ENCODE assay signal across 23 cellular contexts in the genomic region with DNA sequence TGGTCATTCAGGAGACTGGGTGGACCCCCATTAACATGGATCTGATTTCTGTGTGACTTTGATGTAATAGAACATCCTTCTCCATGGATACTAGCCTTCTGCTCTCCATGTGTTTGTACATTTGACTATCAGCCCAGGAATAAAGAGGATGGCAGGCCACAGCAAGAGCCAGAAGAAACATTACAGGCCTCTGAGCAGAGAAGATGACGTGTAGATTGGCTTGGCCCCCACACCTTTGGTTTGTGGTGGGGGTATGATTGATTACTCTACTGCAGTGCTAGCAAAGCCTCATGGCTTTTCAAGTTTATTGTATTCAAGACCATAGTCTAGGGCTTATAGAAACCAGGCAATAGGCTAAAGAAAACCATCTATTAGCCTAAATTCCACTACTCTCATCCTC.
"Had no signal": no experiment of that assay in that cellular context is flagged by ENCODE, and none has a peak within 500 bp of the region (broad histone marks: within the 10 kb centered on the region; RNA-seq: fewer than 3 reads in every experiment).

No MANE protein-coding gene starts in this region.

- H3K4me3 ChIP-seq: breast epithelium, esophagus squamous epithelium, skin epidermis, testis, upper lobe of left lung had no signal

- H3K4me1 ChIP-seq: breast epithelium, esophagus squamous epithelium, testis, upper lobe of left lung had no signal

- DNase-seq: activated CD4-positive, CD25-positive, alpha-beta regulatory T cell treated with anti-CD3 and anti-CD28 coated beads, Interleukin-2, amount 50 U/mL, for 72 hours; activated effector memory CD4-positive, alpha-beta T cell treated with Interleukin-2 at 50 U/mL for 16 hours; activated naive CD4-positive, alpha-beta T cell treated with anti-CD3 and anti-CD28 coated beads, Interleukin-2, amount 50 U/mL, for 16 hours; amniotic stem cell; cerebellar nuclear complex; effector CD8-positive, alpha-beta T cell; esophagus squamous epithelium; foreskin keratinocyte; head of caudate nucleus; immature natural killer cell; mesenchymal stem cell; natural killer cell; occipital lobe; right cardiac atrium; stimulated activated CD4-positive, alpha-beta T cell treated with anti-CD3 and anti-CD28 coated beads, Interleukin-4, amount 100 ng/mL, for 24 hours; stimulated activated naive CD4-positive, alpha-beta T cell treated with Interleukin-2 at 50 U/mL for 16 hours; T-helper 9 cell; testis; upper lobe of left lung had no signal

- H3K36me3 Mint-ChIP-seq: immature natural killer cell, natural killer cell had no signal

- H3K27ac Mint-ChIP-seq: natural killer cell, progenitor cell of endocrine pancreas had no signal

- H3K9me3 ChIP-seq: breast epithelium, esophagus squamous epithelium, testis, upper lobe of left lung had no signal

- H3K27me3 Mint-ChIP-seq: progenitor cell of endocrine pancreas had no signal

- ATAC-seq: foreskin keratinocyte, natural killer cell, right cardiac atrium had no signal

- H3K4me3 Mint-ChIP-seq: immature natural killer cell, natural killer cell had no signal

- H3K9me3 Mint-ChIP-seq: immature natural killer cell, natural killer cell had no signal

- H3K27ac ChIP-seq: breast epithelium, esophagus squamous epithelium, foreskin keratinocyte, skin epidermis, testis, upper lobe of left lung had no signal

- H3K36me3 ChIP-seq: breast epithelium, esophagus squamous epithelium, upper lobe of left lung had no signal

- FAIRE-seq: endothelial cell of umbilical vein had no signal

- H3K4me1 Mint-ChIP-seq: immature natural killer cell had no signal

- H3K27me3 ChIP-seq: breast epithelium, esophagus squamous epithelium, testis, upper lobe of left lung had no signal
